In the genomic region with DNA sequence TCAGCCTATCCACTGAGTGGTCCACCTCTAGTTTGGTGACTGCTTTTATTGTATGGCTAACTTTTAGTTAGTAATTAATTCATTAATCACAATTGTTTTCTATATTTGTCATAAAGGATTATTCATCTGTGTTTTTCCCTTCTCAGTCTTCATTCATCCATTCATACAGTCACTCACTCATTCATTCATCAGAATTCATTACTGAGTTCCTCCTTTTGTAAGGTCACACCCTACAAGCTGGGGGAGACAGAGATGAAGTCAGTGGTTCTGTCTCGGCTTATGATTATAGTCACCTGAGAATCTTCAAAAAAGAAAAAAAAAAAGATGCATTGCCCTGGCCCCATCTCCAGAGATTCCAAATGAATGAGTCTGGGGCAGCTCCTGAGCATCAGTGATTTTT, we compare ENCODE assay signal across 16 cellular contexts.
DNase-seq lines count a peak whose midpoint lies in the region; ATAC-seq and TF ChIP-seq lines count a peak whose summit lies in the region.
"Had no signal": no experiment of that assay in that cellular context is flagged by ENCODE, and none has a peak within 500 bp of the region (broad histone marks: within the 10 kb centered on the region; RNA-seq: fewer than 3 reads in every experiment).

No MANE protein-coding gene starts in this region.

- TF ChIP-seq EP300 in stomach (IDR thresholded peaks at IDR 0.05) = no peak

- no peak for TF ChIP-seq POLR2A in stomach (IDR thresholded peaks at IDR 0.05)

- H3K27ac ChIP-seq in stomach = no peak overlapping the region
- H3K27ac ChIP-seq: BLaER1, RWPE1 had no signal

- no peaks in the 10 kb centered on the region for H3K27me3 ChIP-seq in stomach
- H3K27me3 ChIP-seq: BLaER1 had no signal

- WGBS in stomach, 5 donors = 67 to 90% (median 74%) methylated on average over 1 of the region's 1 CpG

- H3K27ac Mint-ChIP-seq in activated CD4-positive, alpha-beta memory T cell treated with anti-CD3 and anti-CD28 coated beads for 36 hours = peak overlapping the region; percentile 81
- H3K27ac Mint-ChIP-seq in activated CD4-positive, alpha-beta memory T cell treated with anti-CD3 and anti-CD28 coated beads, Interleukin-2, amount 10 ng/mL, durations not matched to agents 7 days and 5 days = no peak overlapping the region
- H3K27ac Mint-ChIP-seq in glutamatergic neuron (ENCODE audit: unreplicated experiment) = peak overlapping the region; percentile 11

- TF ChIP-seq CTCF in glutamatergic neuron (IDR thresholded peaks at IDR 0.05; ENCODE audit: partially characterized antibody, unreplicated experiment) = no peak
- TF ChIP-seq CTCF in stomach (IDR thresholded peaks at IDR 0.05) = no peak

- CTCF ChIA-PET in activated CD4-positive, alpha-beta memory T cell treated with anti-CD3 and anti-CD28 coated beads for 36 hours (lab: Charles Lee) = interaction anchor here (0.9 to 2.0 kb wide), 4 partner anchors 9 to 430 kb away, joined by 3 to 5 read pairs (median 4); no protein-coding TSS in a partner anchor
- CTCF ChIA-PET in activated CD4-positive, alpha-beta memory T cell treated with anti-CD3 and anti-CD28 coated beads, Interleukin-2, amount 10 ng/mL, durations not matched to agents 7 days and 5 days (lab: Charles Lee) = interaction anchor here (1.1 kb wide), 2 partner anchors 9 to 31 kb away, joined by 3 read pairs; no protein-coding TSS in a partner anchor

- peaks cover 10% of the 10 kb centered on the region for H3K9me3 Mint-ChIP-seq in activated CD4-positive, alpha-beta memory T cell treated with anti-CD3 and anti-CD28 coated beads for 36 hours
- H3K9me3 Mint-ChIP-seq in activated CD4-positive, alpha-beta memory T cell treated with anti-CD3 and anti-CD28 coated beads, Interleukin-2, amount 10 ng/mL, durations not matched to agents 7 days and 5 days = peaks cover 10% of the 10 kb centered on the region
- no peaks in the 10 kb centered on the region for H3K9me3 Mint-ChIP-seq in glutamatergic neuron (ENCODE audit: unreplicated experiment)
- H3K9me3 Mint-ChIP-seq: IgD-negative memory B cell had no signal

- no peak overlapping the region for H3K4me3 ChIP-seq in stomach
- H3K4me3 ChIP-seq: BLaER1 had no signal

- DNase-seq in activated CD4-positive, alpha-beta memory T cell treated with anti-CD3 and anti-CD28 coated beads for 36 hours = no peak
- no peak for DNase-seq in activated CD4-positive, alpha-beta memory T cell treated with anti-CD3 and anti-CD28 coated beads, Interleukin-2, amount 10 ng/mL, durations not matched to agents 7 days and 5 days
- DNase-seq in glutamatergic neuron (no peak), stomach (no peak), NCI-H226 (no peak), mesenteric fat pad (ENCODE audit: low spot score) (no peak)
- DNase-seq: DND-41, NCI-H1417, NCI-H1930, NCI-H2171 treated with DMSO at 0.1 percent for 48 hours, NCI-H748 treated with DMSO at 0.1 percent for 48 hours had no signal

- no peaks in the 10 kb centered on the region for H3K9me3 ChIP-seq in stomach
- H3K9me3 ChIP-seq: BLaER1 had no signal

- H3K36me3 Mint-ChIP-seq in activated CD4-positive, alpha-beta memory T cell treated with anti-CD3 and anti-CD28 coated beads for 36 hours = peaks cover 8% of the 10 kb centered on the region
- no peaks in the 10 kb centered on the region for H3K36me3 Mint-ChIP-seq in activated CD4-positive, alpha-beta memory T cell treated with anti-CD3 and anti-CD28 coated beads, Interleukin-2, amount 10 ng/mL, durations not matched to agents 7 days and 5 days (ENCODE audit: low read depth)
- H3K36me3 Mint-ChIP-seq in glutamatergic neuron (ENCODE audit: unreplicated experiment) = no peaks in the 10 kb centered on the region
- H3K36me3 Mint-ChIP-seq: IgD-negative memory B cell had no signal

- peaks cover 44% of the 10 kb centered on the region for H3K4me1 Mint-ChIP-seq in activated CD4-positive, alpha-beta memory T cell treated with anti-CD3 and anti-CD28 coated beads for 36 hours (ENCODE audit: low read depth)
- peaks cover 32% of the 10 kb centered on the region for H3K4me1 Mint-ChIP-seq in activated CD4-positive, alpha-beta memory T cell treated with anti-CD3 and anti-CD28 coated beads, Interleukin-2, amount 10 ng/mL, durations not matched to agents 7 days and 5 days
- peaks cover 13% of the 10 kb centered on the region for H3K4me1 Mint-ChIP-seq in glutamatergic neuron (ENCODE audit: low read depth, unreplicated experiment)

- intact Hi-C loops in activated CD4-positive, alpha-beta memory T cell treated with anti-CD3 and anti-CD28 coated beads for 36 hours (cut with micrococcal nuclease) = loop anchor here (1.0 to 10.0 kb wide), 10 partner anchors 19 to 1669 kb away; partner anchors contain the start of genes EPM2A and SAMD5
- intact Hi-C loops in stomach (cut with DNase I; ENCODE audit: low total_unique reads) = no loop called here

- POLR2A ChIA-PET in activated CD4-positive, alpha-beta memory T cell treated with anti-CD3 and anti-CD28 coated beads for 36 hours (lab: Charles Lee) = interaction anchor here (0.6 to 1.6 kb wide), 4 partner anchors 60 to 891 kb away, joined by 3 to 8 read pairs (median 4); partner anchors contain the start of gene STXBP5
- POLR2A ChIA-PET in activated CD4-positive, alpha-beta memory T cell treated with anti-CD3 and anti-CD28 coated beads, Interleukin-2, amount 10 ng/mL, durations not matched to agents 7 days and 5 days (lab: Charles Lee) = no interaction called here

- ATAC-seq in GM18498 (IDR thresholded peaks at IDR 0.05; ENCODE audit: unreplicated experiment) (peak; percentile 3), HG03196 (IDR thresholded peaks at IDR 0.05; ENCODE audit: unreplicated experiment) (peak; percentile 8)

- peaks cover 0 to 17% (median 3%) of the 10 kb centered on the region in 4 donors for H3K4me1 ChIP-seq in stomach
- H3K4me1 ChIP-seq: BLaER1 had no signal

- H3K4me3 Mint-ChIP-seq in activated CD4-positive, alpha-beta memory T cell treated with anti-CD3 and anti-CD28 coated beads for 36 hours = peak overlapping the region; percentile 44
- no peak overlapping the region for H3K4me3 Mint-ChIP-seq in activated CD4-positive, alpha-beta memory T cell treated with anti-CD3 and anti-CD28 coated beads, Interleukin-2, amount 10 ng/mL, durations not matched to agents 7 days and 5 days
- no peak overlapping the region for H3K4me3 Mint-ChIP-seq in glutamatergic neuron (ENCODE audit: unreplicated experiment)
- H3K4me3 Mint-ChIP-seq: IgD-negative memory B cell had no signal

- H3K36me3 ChIP-seq in stomach = no peaks in the 10 kb centered on the region
- H3K36me3 ChIP-seq: BLaER1 had no signal

- peaks cover 4% of the 10 kb centered on the region for H3K27me3 Mint-ChIP-seq in activated CD4-positive, alpha-beta memory T cell treated with anti-CD3 and anti-CD28 coated beads for 36 hours
- no peaks in the 10 kb centered on the region for H3K27me3 Mint-ChIP-seq in activated CD4-positive, alpha-beta memory T cell treated with anti-CD3 and anti-CD28 coated beads, Interleukin-2, amount 10 ng/mL, durations not matched to agents 7 days and 5 days
- no peaks in the 10 kb centered on the region for H3K27me3 Mint-ChIP-seq in glutamatergic neuron (ENCODE audit: unreplicated experiment)
